In the genomic region with DNA sequence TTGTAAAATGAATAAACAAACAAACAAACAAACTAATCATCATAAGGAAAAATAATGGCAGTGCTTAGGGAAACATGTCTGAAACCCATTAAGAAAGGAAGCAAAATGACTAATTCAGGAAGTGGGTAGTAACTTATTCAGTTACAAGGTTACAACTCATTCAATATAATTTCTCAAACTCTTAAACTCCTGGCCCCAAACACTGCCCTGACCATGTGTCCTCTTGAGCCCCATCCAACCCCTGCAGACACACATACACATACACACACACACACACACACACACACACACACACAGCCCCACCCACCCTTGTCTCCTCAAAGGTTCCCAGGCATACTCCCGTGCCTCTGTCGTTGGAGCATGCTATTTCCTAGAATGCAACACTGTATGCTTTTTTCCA, we compare ENCODE assay signal across 14 cellular contexts.
A peak's percentile ranks its signal among the peaks of the same experiment; 100 is the strongest.
DNase-seq lines count a peak whose midpoint lies in the region; ATAC-seq and TF ChIP-seq lines count a peak whose summit lies in the region.
"Had no signal": no experiment of that assay in that cellular context is flagged by ENCODE, and none has a peak within 500 bp of the region (broad histone marks: within the 10 kb centered on the region; RNA-seq: fewer than 3 reads in every experiment).

No MANE protein-coding gene starts in this region.

- H3K27ac Mint-ChIP-seq in memory B cell = peak overlapping the region; percentile 67

- ATAC-seq in GM18870 (IDR thresholded peaks at IDR 0.05; ENCODE audit: unreplicated experiment) (peak; percentile 55), HG03139 (IDR thresholded peaks at IDR 0.05; ENCODE audit: unreplicated experiment) (peak; percentile 67), memory B cell (ENCODE audit: low read depth) (no peak)

- no peak for TF ChIP-seq EP300 in SK-N-SH (IDR thresholded peaks at IDR 0.05; ENCODE audit: borderline replicate concordance in 1 of 2, low read depth in 1 of 2, low read length in 1 of 2)

- peaks cover 4% of the 10 kb centered on the region for H3F3A ChIP-seq in SK-N-SH (replicated peaks; ENCODE audit: insufficient read depth)

- H3K9me3 ChIP-seq in SK-N-SH = no peaks in the 10 kb centered on the region
- no peaks in the 10 kb centered on the region for H3K9me3 ChIP-seq in hepatocyte (ENCODE audit: low read depth)
- H3K9me3 ChIP-seq: neutrophil, suprapubic skin had no signal

- H3K79me2 ChIP-seq in SK-N-SH (ENCODE audit: insufficient read depth) (no peaks in the 10 kb centered on the region), hepatocyte (no peaks in the 10 kb centered on the region)

- H3K27me3 ChIP-seq in SK-N-SH (ENCODE audit: insufficient read depth) = no peaks in the 10 kb centered on the region
- no peaks in the 10 kb centered on the region for H3K27me3 ChIP-seq in hepatocyte
- H3K27me3 ChIP-seq: neutrophil, suprapubic skin had no signal

- no peaks in the 10 kb centered on the region for H4K20me1 ChIP-seq in SK-N-SH (ENCODE audit: insufficient read depth)
- no peaks in the 10 kb centered on the region for H4K20me1 ChIP-seq in hepatocyte (ENCODE audit: insufficient read depth, poor library complexity, severe bottlenecking)

- CTCF ChIA-PET in SK-N-SH (lab: Yijun Ruan, JAX) = interaction anchor here (2.1 kb wide), 1 partner anchor 16 kb away, joined by 6 read pairs; no protein-coding TSS in a partner anchor

- POLR2A ChIA-PET in SK-N-SH (lab: Yijun Ruan, JAX) = interaction anchor here (0.9 kb wide), 1 partner anchor 49 kb away, joined by 3 read pairs; no protein-coding TSS in a partner anchor

- no peaks in the 10 kb centered on the region for H3K9me3 Mint-ChIP-seq in memory B cell

- no peak overlapping the region for H3K9ac ChIP-seq in SK-N-SH
- H3K9ac ChIP-seq: KMS-11 had no signal

- H3K36me3 Mint-ChIP-seq in memory B cell = no peaks in the 10 kb centered on the region
- H3K36me3 Mint-ChIP-seq: immature natural killer cell had no signal

- 80% methylated on average over 2 of the region's 2 CpGs for WGBS in SK-N-SH (ENCODE audit: low lambda C conversion rate)
- WGBS in hepatocyte (ENCODE audit: low lambda C conversion rate, missing lambda C conversion rate) = 83% methylated on average over 1 of the region's 2 CpGs

- peaks cover 15 to 35% of the 10 kb centered on the region in 2 experiments; a peak in 3 of 4 replicates for H3K4me1 ChIP-seq in SK-N-SH (ENCODE audit: control insufficient read depth in 1 of 2, insufficient read depth in 2 of 2, low read depth in 1 of 2, low read length in 1 of 2)
- H3K4me1 ChIP-seq in hepatocyte (ENCODE audit: insufficient read depth) = no peaks in the 10 kb centered on the region
- H3K4me1 ChIP-seq: suprapubic skin had no signal

- no peaks in the 10 kb centered on the region for H3K36me3 ChIP-seq in SK-N-SH (replicated peaks in 1 of 2; ENCODE audit: control insufficient read depth in 1 of 2, insufficient read depth in 2 of 2, low read length in 1 of 2)
- no peaks in the 10 kb centered on the region for H3K36me3 ChIP-seq in hepatocyte (replicated peaks; ENCODE audit: insufficient read depth, low read depth)
- H3K36me3 ChIP-seq: neutrophil, suprapubic skin had no signal

- H3K27ac ChIP-seq in SK-N-SH (ENCODE audit: low read depth in 2 of 2, low read length in 1 of 2) (peak overlapping the region; percentile 25 to 29; a peak in 3 of 4 replicates), hepatocyte (no peak overlapping the region)
- H3K27ac ChIP-seq: KMS-11, neutrophil, suprapubic skin had no signal

- H3K4me3 ChIP-seq in SK-N-SH (ENCODE audit: low read depth in 2 of 2, low read length in 1 of 2) (no peak overlapping the region), hepatocyte (no peak overlapping the region)
- H3K4me3 ChIP-seq: suprapubic skin had no signal

- H3K4me3 Mint-ChIP-seq in memory B cell = no peak overlapping the region
- H3K4me3 Mint-ChIP-seq: immature natural killer cell had no signal

- no peak for TF ChIP-seq RAD21 in SK-N-SH (IDR thresholded peaks at IDR 0.05; ENCODE audit: low read length)

- no peaks in the 10 kb centered on the region for H3K27me3 Mint-ChIP-seq in memory B cell

- no peak overlapping the region for H3K4me2 ChIP-seq in SK-N-SH
- H3K4me2 ChIP-seq in hepatocyte = no peak overlapping the region
- H3K4me2 ChIP-seq: KMS-11 had no signal

- TF ChIP-seq CTCF in SK-N-SH (IDR thresholded peaks at IDR 0.05) (no peak), hepatocyte (IDR thresholded peaks at IDR 0.05; ENCODE audit: poor library complexity) (no peak)

- no peaks in the 10 kb centered on the region for H3K9me2 ChIP-seq in SK-N-SH
- no peaks in the 10 kb centered on the region for H3K9me2 ChIP-seq in hepatocyte (replicated peaks; ENCODE audit: insufficient read depth)

- DNase-seq in SK-N-SH (no peak), memory B cell (ENCODE audit: low spot score in 2 of 2) (no peak), NCI-H187 treated with DMSO at 0.1 percent for 48 hours (lab: John Stamatoyannopoulos, UW) (no peak), glomerular visceral epithelial cell (ENCODE audit: extremely low spot score) (no peak), cerebellar nuclear complex (lab: John Stamatoyannopoulos, UW) (no peak), hepatocyte (ENCODE audit: low spot score) (no peak)
- DNase-seq: activated naive CD4-positive, alpha-beta T cell; DMS79; immature natural killer cell had no signal

- peaks cover 5% of the 10 kb centered on the region for H3K4me1 Mint-ChIP-seq in memory B cell

- no peak overlapping the region; the same call in 1 of the 2 replicates for H2AFZ ChIP-seq in SK-N-SH (ENCODE audit: low read depth)
- no peak overlapping the region for H2AFZ ChIP-seq in hepatocyte

TF ChIP-seq in SK-N-SH, 30 proteins besides CTCF, POLR2A, EP300 and RAD21:
- TF ChIP-seq USF2 (IDR thresholded peaks at IDR 0.05; ENCODE audit: borderline replicate concordance, low read depth, low read length) (no peak), RXRA (IDR thresholded peaks at IDR 0.05; ENCODE audit: borderline replicate concordance, low read depth) (no peak), POLR2AphosphoS5 (IDR thresholded peaks at IDR 0.05; ENCODE audit: low read depth, low read length) (no peak), PBX3 (IDR thresholded peaks at IDR 0.05) (0 out of 2 replicates have a peak, but pooled peaks have one; percentile 9), FOXJ3 (CRISPR knock-in tag; IDR thresholded peaks at IDR 0.05) (no peak), SMC3 (IDR thresholded peaks at IDR 0.05; ENCODE audit: low read depth, low read length) (no peak), TCF12 (IDR thresholded peaks at IDR 0.05) (peak; percentile 47; the same call in 1 of the 2 replicates), TAF1 (IDR thresholded peaks at IDR 0.05; ENCODE audit: borderline replicate concordance, low read depth, low read length) (no peak)
